Comparison of ENCODE assay signal across 2 cellular contexts in genomic region chr4:4535590-4535989, GRCh38.
TF ChIP-seq lines count a peak whose summit lies in the region.

No MANE protein-coding gene starts in this region.

TF ChIP-seq in HepG2, 621 proteins besides CTCF, POLR2A, EP300 and RAD21:
- TF ChIP-seq NR2F1 (CRISPR knock-in tag; IDR thresholded peaks at IDR 0.05), result no peak
- TF ChIP-seq ZNF230 (CRISPR knock-in tag; IDR thresholded peaks at IDR 0.05), result no peak
- TF ChIP-seq HDAC1 (CRISPR knock-in tag; IDR thresholded peaks at IDR 0.05), result no peak
- TF ChIP-seq ZBTB21 (CRISPR knock-in tag; IDR thresholded peaks at IDR 0.05), result no peak
- no peak for TF ChIP-seq ZNF850 (CRISPR knock-in tag; conservative IDR thresholded peaks at IDR 0.05)
- no peak for TF ChIP-seq SP5 (CRISPR knock-in tag; IDR thresholded peaks at IDR 0.05; ENCODE audit: borderline replicate concordance, low read depth)
- TF ChIP-seq RBM39 (IDR thresholded peaks at IDR 0.05; ENCODE audit: low read depth, low read length, poor library complexity, severe bottlenecking), result no peak
- no peak for TF ChIP-seq SP1 (IDR thresholded peaks at IDR 0.05)
- no peak for TF ChIP-seq SP1 (CRISPR knock-in tag; IDR thresholded peaks at IDR 0.05)
- TF ChIP-seq HNF4A (CRISPR knock-in tag; IDR thresholded peaks at IDR 0.05), result no peak
- no peak for TF ChIP-seq ZNF180 (CRISPR knock-in tag; IDR thresholded peaks at IDR 0.05; ENCODE audit: borderline replicate concordance, low read depth)
- TF ChIP-seq ZNF605 (CRISPR knock-in tag; IDR thresholded peaks at IDR 0.05), result no peak
- TF ChIP-seq ZNF12 (CRISPR knock-in tag; IDR thresholded peaks at IDR 0.05), result no peak
- TF ChIP-seq TRIM22 (IDR thresholded peaks at IDR 0.05), result no peak
- no peak for TF ChIP-seq MXI1 (IDR thresholded peaks at IDR 0.05; ENCODE audit: borderline replicate concordance, low read depth, low read length)
- no peak for TF ChIP-seq MXD3 (CRISPR knock-in tag; IDR thresholded peaks at IDR 0.05)

TF ChIP-seq in WTC11, 78 proteins besides CTCF, POLR2A, EP300 and RAD21:
- TF ChIP-seq OVOL2 (CRISPR knock-in tag; IDR thresholded peaks at IDR 0.05; ENCODE audit: borderline replicate concordance), result no peak
- TF ChIP-seq ARID4B (CRISPR knock-in tag; IDR thresholded peaks at IDR 0.05; ENCODE audit: borderline replicate concordance), result no peak
- no peak for TF ChIP-seq ZNF138 (CRISPR knock-in tag; conservative IDR thresholded peaks at IDR 0.05)
- no peak for TF ChIP-seq AFF4 (CRISPR knock-in tag; IDR thresholded peaks at IDR 0.05; ENCODE audit: borderline replicate concordance)
